In the genomic region with DNA sequence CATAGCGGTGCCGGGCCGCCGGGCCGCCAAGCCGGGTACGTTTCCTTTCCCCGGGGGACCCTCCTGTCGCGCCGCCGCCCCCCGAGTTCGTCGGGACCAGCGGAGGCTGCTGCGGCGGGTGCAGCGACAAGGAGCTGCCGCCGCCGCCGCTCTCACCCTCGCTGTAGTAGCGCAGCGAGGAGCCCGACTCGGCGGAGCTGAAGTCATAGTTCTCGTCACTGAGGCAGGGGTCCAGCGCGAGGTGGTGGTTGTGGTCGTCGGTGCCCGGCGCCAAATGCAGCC, we compare ENCODE assay signal across 8 cellular contexts. TPM values are rescaled to one million over a fixed set of nuclear protein-coding genes. Genes with fewer than 3 reads are reported as not detected.
DNase-seq lines count a peak whose midpoint lies in the region; ATAC-seq, FAIRE-seq and TF ChIP-seq lines count a peak whose summit lies in the region.

No MANE protein-coding gene starts in this region.

- H3K36me3 Mint-ChIP-seq in central memory CD8-positive, alpha-beta T cell (ENCODE audit: insufficient read depth), result peaks cover 27% of the 10 kb centered on the region

- peak overlapping the region; percentile 100 for H3K4me3 Mint-ChIP-seq in central memory CD8-positive, alpha-beta T cell

- H2AFZ ChIP-seq in Karpas-422 (ENCODE audit: low read length), result peak overlapping the region; percentile 37

- H3K36me3 ChIP-seq in ES-I3 (ENCODE audit: insufficient read depth, low read length) (no peaks in the 10 kb centered on the region), Karpas-422 (ENCODE audit: insufficient read depth, low read length) (peaks cover 21% of the 10 kb centered on the region), lower lobe of right lung (no peaks in the 10 kb centered on the region), tibial artery (no peaks in the 10 kb centered on the region)

- DNase-seq in Karpas-422 (no peak), lower lobe of right lung (no peak), tibial artery (no peak), NCI-H82 treated with DMSO at 0.1 percent for 48 hours (lab: John Stamatoyannopoulos, UW; ENCODE audit: unreplicated experiment) (no peak), frontal cortex (ENCODE audit: low spot score in 2 of 2) (no peak)
- DNase-seq in central memory CD8-positive, alpha-beta T cell (ENCODE audit: low spot score in 2 of 2), result peak in 1 of 2 donors; percentile 39

- peaks cover 6% of the 10 kb centered on the region; the same call in 1 of the 2 replicates for H3K4me1 ChIP-seq in ES-I3 (ENCODE audit: insufficient read depth, low read length)
- peaks cover 45% of the 10 kb centered on the region for H3K4me1 ChIP-seq in Karpas-422 (ENCODE audit: low read length)
- peaks cover 32% of the 10 kb centered on the region for H3K4me1 ChIP-seq in lower lobe of right lung
- peaks cover 0 to 20% (median 2%) of the 10 kb centered on the region in 4 donors for H3K4me1 ChIP-seq in tibial artery

- no peak for FAIRE-seq in frontal cortex (lab: Jason Lieb, UNC)

- intact Hi-C loops in lower lobe of right lung (cut with DNase I) (no loop called here), tibial artery (cut with DNase I; ENCODE audit: low total_unique reads) (no loop called here)

- peaks cover 31% of the 10 kb centered on the region for H4K20me1 ChIP-seq in Karpas-422 (ENCODE audit: insufficient read depth, low read depth, low read length)

- H3K9me3 Mint-ChIP-seq in central memory CD8-positive, alpha-beta T cell, result no peaks in the 10 kb centered on the region

- H3K9ac ChIP-seq in ES-I3 (ENCODE audit: low read depth, low read length) (peak overlapping the region; percentile 85), Karpas-422 (ENCODE audit: low read length) (peak overlapping the region; percentile 89)

- H3K9me2 ChIP-seq in Karpas-422 (replicated peaks; ENCODE audit: insufficient read depth, low read length), result no peaks in the 10 kb centered on the region

- H3K27me3 Mint-ChIP-seq in central memory CD8-positive, alpha-beta T cell, result no peaks in the 10 kb centered on the region

- H3K4me2 ChIP-seq in Karpas-422 (ENCODE audit: low read depth, low read length, poor library complexity, severe bottlenecking), result peak overlapping the region; percentile 81

- H3K27me3 ChIP-seq in Karpas-422 (ENCODE audit: low read length) (no peaks in the 10 kb centered on the region), lower lobe of right lung (ENCODE audit: low read depth) (no peaks in the 10 kb centered on the region), tibial artery (no peaks in the 10 kb centered on the region)

- peaks cover 58% of the 10 kb centered on the region for H3K4me1 Mint-ChIP-seq in central memory CD8-positive, alpha-beta T cell

- peak overlapping the region; percentile 74 for H3K27ac ChIP-seq in Karpas-422 (ENCODE audit: low read length)
- H3K27ac ChIP-seq in lower lobe of right lung, result peak overlapping the region; percentile 90
- peak overlapping the region; percentile 86 to 89 for H3K27ac ChIP-seq in tibial artery

- H3K4me3 ChIP-seq in Karpas-422 (ENCODE audit: low read length), result peak overlapping the region; percentile 86
- H3K4me3 ChIP-seq in lower lobe of right lung, result peak overlapping the region; percentile 93
- peak overlapping the region; percentile 67 to 89 for H3K4me3 ChIP-seq in tibial artery

- TF ChIP-seq CTCF in lower lobe of right lung (IDR thresholded peaks at IDR 0.05) (no peak), tibial artery (IDR thresholded peaks at IDR 0.05) (no peak)

- H3K79me2 ChIP-seq in Karpas-422 (ENCODE audit: low read length), result peaks cover 60% of the 10 kb centered on the region

- ATAC-seq in GM21576 (IDR thresholded peaks at IDR 0.05; ENCODE audit: unreplicated experiment) (peak; percentile 16), lower lobe of right lung (peak; percentile 68 to 76)
- ATAC-seq in central memory CD8-positive, alpha-beta T cell (replicated peaks; ENCODE audit: extremely low read depth, poor library complexity, severe bottlenecking), result peak; percentile 34

- peak overlapping the region; percentile 98 for H3K27ac Mint-ChIP-seq in central memory CD8-positive, alpha-beta T cell (ENCODE audit: low read depth)

- H3K9me3 ChIP-seq in ES-I3 (ENCODE audit: control insufficient read depth, insufficient read depth, low read length) (no peaks in the 10 kb centered on the region), Karpas-422 (ENCODE audit: low read length) (no peaks in the 10 kb centered on the region; the same call in 1 of the 2 replicates), lower lobe of right lung (no peaks in the 10 kb centered on the region), tibial artery (no peaks in the 10 kb centered on the region)

RNA-seq across cellular contexts. Expression of a gene that starts 0.6 kb away (rescaled TPM):
- 66.1 and 127 TPM in 2 replicates for total RNA-seq in Karpas-422 (2014; rRNA removed; shearing (Covaris generic); ENCODE audit: low replicate concordance)
- 32.6 TPM for total RNA-seq in lower lobe of right lung
- 24.5 TPM for total RNA-seq in frontal cortex

Comparison
In these comparisons a context has a peak if more than half of its experiments do, and no peak if none do; other contexts are left out.
1. ATAC-seq: peak in every context shown above with its lines; median percentile 72 in lower lobe of right lung; 34 in central memory CD8-positive, alpha-beta T cell; 16 in GM21576.